19 cellular contexts compared by ENCODE assay signal in the genomic region with DNA sequence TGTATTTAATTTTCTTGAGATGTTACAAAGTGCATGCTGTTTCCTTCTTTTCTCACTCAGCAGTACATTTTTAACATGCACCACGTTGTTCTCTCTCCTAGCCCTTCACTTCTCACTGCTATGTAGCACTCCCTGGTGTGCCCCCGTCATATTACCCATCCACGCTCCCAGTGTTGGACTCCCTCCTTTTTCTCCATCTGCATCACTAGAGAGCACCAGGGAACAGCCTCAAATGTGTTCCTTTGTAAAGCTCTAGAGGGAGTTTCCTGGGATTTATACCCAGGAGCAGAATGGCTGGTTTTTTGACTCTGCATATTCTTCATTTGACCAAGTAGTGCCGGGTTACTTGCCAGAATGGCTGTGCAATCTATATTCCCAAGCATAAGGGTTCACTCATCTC.
DNase-seq lines count a peak whose midpoint lies in the region; ATAC-seq, FAIRE-seq and TF ChIP-seq lines count a peak whose summit lies in the region.
"Had no signal": no experiment of that assay in that cellular context is flagged by ENCODE, and none has a peak within 500 bp of the region (broad histone marks: within the 10 kb centered on the region; RNA-seq: fewer than 3 reads in every experiment).

No MANE protein-coding gene starts in this region.

- DNase-seq in GM23338 (ENCODE audit: low spot score) (peak; percentile 75), fibroblast of mammary gland (ENCODE audit: low read depth) (no peak), GM12892 (ENCODE audit: insufficient read length) (no peak), right atrium auricular region (ENCODE audit: low spot score) (no peak), activated T-cell treated with anti-CD3 and anti-CD28 coated beads for 4 hours (no peak)
- DNase-seq in naive thymus-derived CD4-positive, alpha-beta T cell: no peak
- DNase-seq: C1 segment of cervical spinal cord, DMS53, NCI-H1417, NCI-H1930, NCI-H2171 treated with DMSO at 0.1 percent for 48 hours, NCI-H510A treated with DMSO at 0.1 percent for 48 hours, OCI-M1, RPMI8226, T-helper 1 cell had no signal

- peak; percentile 47 to 49 for TF ChIP-seq CTCF in GM23338 (conservative IDR thresholded peaks at IDR 0.05; ENCODE audit: low read depth in 2 of 2)
- peak; percentile 6 for TF ChIP-seq CTCF in fibroblast of mammary gland (conservative IDR thresholded peaks at IDR 0.05; ENCODE audit: control insufficient read depth, insufficient read depth, low read depth, low read length)
- TF ChIP-seq CTCF in nephron (IDR thresholded peaks at IDR 0.05; ENCODE audit: unreplicated experiment in 3 of 3): no peak
- no peak for TF ChIP-seq CTCF in right atrium auricular region (IDR thresholded peaks at IDR 0.05)

- H3K4me1 Mint-ChIP-seq in GM23338 (peaks cover 68% of the 10 kb centered on the region), nephron (peaks cover 27% of the 10 kb centered on the region)
- H3K4me1 Mint-ChIP-seq in naive thymus-derived CD4-positive, alpha-beta T cell: peaks cover 0 to 19% (median 0%) of the 10 kb centered on the region in 7 donors

- H4K20me1 ChIP-seq in GM23338 (replicated peaks; ENCODE audit: insufficient read depth): no peaks in the 10 kb centered on the region

- H3K36me3 Mint-ChIP-seq in GM23338 (ENCODE audit: low read depth) (peaks cover 49% of the 10 kb centered on the region), nephron (ENCODE audit: low read depth) (peaks cover 70% of the 10 kb centered on the region)
- H3K36me3 Mint-ChIP-seq in naive thymus-derived CD4-positive, alpha-beta T cell: peaks cover 0 to 3% (median 0%) of the 10 kb centered on the region in 5 donors
- H3K36me3 Mint-ChIP-seq: IgD-negative memory B cell had no signal

- POLR2A ChIA-PET in naive thymus-derived CD4-positive, alpha-beta T cell (lab: Charles Lee): no interaction called here

- H3K79me2 ChIP-seq in GM23338 (replicated peaks; ENCODE audit: insufficient read depth): no peaks in the 10 kb centered on the region; the same call in 1 of the 2 replicates

- H3K27ac Mint-ChIP-seq in GM23338 (peak overlapping the region; percentile 2; the same call in 1 of the 2 replicates), nephron (peak overlapping the region in 2 of 3 experiments; percentile 31 to 33)
- no peak overlapping the region for H3K27ac Mint-ChIP-seq in naive thymus-derived CD4-positive, alpha-beta T cell
- H3K27ac Mint-ChIP-seq: IgD-negative memory B cell had no signal

- no peak overlapping the region for H3K9ac ChIP-seq in HUES64 (ENCODE audit: low read depth, low read length)

- no peak overlapping the region for H3K4me3 ChIP-seq in GM23338
- H3K4me3 ChIP-seq in HUES64 (ENCODE audit: low read length): no peak overlapping the region
- no peak overlapping the region for H3K4me3 ChIP-seq in fibroblast of mammary gland (ENCODE audit: control insufficient read depth, low read depth, low read length)
- no peak overlapping the region for H3K4me3 ChIP-seq in right atrium auricular region
- no peak overlapping the region for H3K4me3 ChIP-seq in naive thymus-derived CD4-positive, alpha-beta T cell (ENCODE audit: low read length)

- intact Hi-C loops in naive thymus-derived CD4-positive, alpha-beta T cell (cut with micrococcal nuclease): no loop called here

- H3K4me2 ChIP-seq in GM23338: no peak overlapping the region

- H2AFZ ChIP-seq in GM23338: no peak overlapping the region

- H3K4me3 Mint-ChIP-seq in GM23338: no peak overlapping the region; the same call in 2 of the 3 replicates
- H3K4me3 Mint-ChIP-seq in nephron: no peak overlapping the region
- H3K4me3 Mint-ChIP-seq in naive thymus-derived CD4-positive, alpha-beta T cell: no peak overlapping the region
- H3K4me3 Mint-ChIP-seq: IgD-negative memory B cell had no signal

- CTCF ChIA-PET in naive thymus-derived CD4-positive, alpha-beta T cell (lab: Charles Lee): no interaction called here

- H3K27me3 ChIP-seq in GM23338 (ENCODE audit: insufficient read depth) (no peaks in the 10 kb centered on the region), HUES64 (ENCODE audit: insufficient read depth, low read length) (no peaks in the 10 kb centered on the region), right atrium auricular region (no peaks in the 10 kb centered on the region)
- no peaks in the 10 kb centered on the region for H3K27me3 ChIP-seq in naive thymus-derived CD4-positive, alpha-beta T cell (ENCODE audit: control insufficient read depth in 2 of 2, insufficient read depth in 2 of 2, low read length in 2 of 2)

- H3K4me1 ChIP-seq in GM23338 (ENCODE audit: insufficient read depth) (peaks cover 31% of the 10 kb centered on the region), HUES64 (ENCODE audit: insufficient read depth, low read length) (peaks cover 28% of the 10 kb centered on the region), right atrium auricular region (no peaks in the 10 kb centered on the region)
- no peaks in the 10 kb centered on the region for H3K4me1 ChIP-seq in naive thymus-derived CD4-positive, alpha-beta T cell (ENCODE audit: control insufficient read depth in 2 of 2, insufficient read depth in 2 of 2, low read length in 2 of 2)

- peaks cover 20% of the 10 kb centered on the region for H3K36me3 ChIP-seq in GM23338 (ENCODE audit: insufficient read depth)
- H3K36me3 ChIP-seq in HUES64 (ENCODE audit: insufficient read depth, low read length): peaks cover 44% of the 10 kb centered on the region
- H3K36me3 ChIP-seq in right atrium auricular region: no peaks in the 10 kb centered on the region
- no peaks in the 10 kb centered on the region for H3K36me3 ChIP-seq in naive thymus-derived CD4-positive, alpha-beta T cell (ENCODE audit: control insufficient read depth in 2 of 3, insufficient read depth in 3 of 3, low read length in 3 of 3)

- no peaks in the 10 kb centered on the region; the same call in 1 of the 2 replicates for H3F3A ChIP-seq in GM23338 (replicated peaks; ENCODE audit: low read depth)

- no peak for TF ChIP-seq POLR2A in GM12892 (IDR thresholded peaks at IDR 0.05; ENCODE audit: low read depth, low read length)

- H3K27ac ChIP-seq in GM23338 (ENCODE audit: low read depth) (no peak overlapping the region), HUES64 (ENCODE audit: low read depth, low read length) (0 out of 2 replicates have a peak overlapping the region, but pooled peaks have one; percentile 15), right atrium auricular region (no peak overlapping the region)
- no peak overlapping the region for H3K27ac ChIP-seq in naive thymus-derived CD4-positive, alpha-beta T cell (ENCODE audit: low read depth, low read length)

- no peaks in the 10 kb centered on the region for H3K9me2 ChIP-seq in GM23338 (ENCODE audit: insufficient read depth)

- 41% methylated on average over 4 of the region's 4 CpGs for WGBS in HUES64

- H3K9me3 ChIP-seq in HUES64 (ENCODE audit: insufficient read depth, low read depth, low read length): no peaks in the 10 kb centered on the region
- H3K9me3 ChIP-seq in right atrium auricular region: no peaks in the 10 kb centered on the region
- no peaks in the 10 kb centered on the region for H3K9me3 ChIP-seq in naive thymus-derived CD4-positive, alpha-beta T cell (ENCODE audit: control insufficient read depth in 2 of 3, low read length in 3 of 3)

- ATAC-seq in GM23338: peak; percentile 97
- no peak for ATAC-seq in naive thymus-derived CD4-positive, alpha-beta T cell

- no peak for FAIRE-seq in GM12892 (lab: Jason Lieb, UNC)
- FAIRE-seq: GM12891 had no signal

- peaks cover 3% of the 10 kb centered on the region; the same call in 1 of the 3 replicates for H3K9me3 Mint-ChIP-seq in GM23338
- H3K9me3 Mint-ChIP-seq in nephron: no peaks in the 10 kb centered on the region
- peaks cover 0 to 3% (median 0%) of the 10 kb centered on the region in 11 donors for H3K9me3 Mint-ChIP-seq in naive thymus-derived CD4-positive, alpha-beta T cell

- peaks cover 15% of the 10 kb centered on the region for H3K27me3 Mint-ChIP-seq in GM23338 (ENCODE audit: insufficient read depth, low read depth, poor library complexity)
- H3K27me3 Mint-ChIP-seq in nephron (ENCODE audit: low read depth): peaks cover 3% of the 10 kb centered on the region
- H3K27me3 Mint-ChIP-seq in naive thymus-derived CD4-positive, alpha-beta T cell: peaks cover 13 to 45% (median 27%) of the 10 kb centered on the region in 5 donors

TF ChIP-seq in GM23338, 12 proteins besides CTCF, POLR2A, EP300 and RAD21:
- TF ChIP-seq STAT1 (IDR thresholded peaks at IDR 0.05; ENCODE audit: unreplicated experiment) (no peak), CREB1 (CRISPR knock-in tag; IDR thresholded peaks at IDR 0.05; ENCODE audit: low read depth) (0 out of 2 replicates have a peak, but pooled peaks have one; percentile 33)

Comparison
In these comparisons a context has a peak if more than half of its experiments do, and no peak if none do; other contexts are left out.
1. H3K27ac Mint-ChIP-seq: peak in GM23338 (single experiment) and nephron (2 of 3); none in naive thymus-derived CD4-positive, alpha-beta T cell (0 of 9).
2. CTCF ChIP-seq: peak in GM23338 (2 of 2) and fibroblast of mammary gland (single experiment); none in nephron (0 of 3) and right atrium auricular region (0 of 2).